ENCODE assay signal across 15 cellular contexts in the genomic region with DNA sequence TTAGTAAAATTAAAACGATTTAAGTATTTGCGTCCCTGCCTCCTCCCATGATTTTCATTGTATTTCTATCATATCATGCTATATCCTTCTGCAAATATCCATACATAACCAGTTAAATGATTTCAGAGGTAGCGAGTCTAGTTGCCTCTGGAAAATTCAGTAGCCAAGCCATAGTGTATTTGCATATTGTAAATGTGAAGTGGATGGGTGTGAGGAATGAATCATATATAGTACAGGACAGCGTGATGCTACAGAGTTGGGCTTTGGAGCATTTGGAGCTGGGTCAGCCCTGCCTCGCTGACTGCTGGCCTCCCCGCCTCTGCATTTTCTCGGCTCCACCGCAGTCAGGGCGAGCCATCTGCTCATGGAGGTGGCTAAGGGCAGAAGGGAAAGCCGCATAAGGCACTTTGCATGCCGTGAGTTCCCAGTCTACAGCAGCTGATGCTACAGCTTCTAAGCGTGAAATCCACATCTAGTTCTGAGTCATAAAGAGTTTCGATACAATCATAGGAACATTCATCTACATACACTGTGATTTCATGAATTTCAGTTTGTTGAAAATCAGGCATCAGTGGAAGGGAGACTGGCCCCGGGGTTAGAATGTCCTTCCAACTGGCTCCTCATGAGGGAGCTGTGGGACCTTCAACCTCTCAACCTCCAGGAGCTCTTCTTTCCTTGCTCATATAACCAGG. TPM values are rescaled to one million over a fixed set of nuclear protein-coding genes. Genes with fewer than 3 reads are reported as not detected.
DNase-seq lines count a peak whose midpoint lies in the region; ATAC-seq lines count a peak whose summit lies in the region.
"Not testable (repeated sequence)": the region's sequence is repeated elsewhere in the genome, so short reads cannot be mapped to it uniquely, and the experiment has no call there.
"Had no signal": no experiment of that assay in that cellular context is flagged by ENCODE, and none has a peak within 500 bp of the region (broad histone marks: within the 10 kb centered on the region; RNA-seq: fewer than 3 reads in every experiment).

No MANE protein-coding gene starts in this region.

- not testable (repeated sequence) for H3K4me1 Mint-ChIP-seq in stimulated activated naive B cell treated with anti-CD40 and anti-IgM and Interleukin-4, amounts not matched to agents 10 μg/mL and 1 μg/mL and 100 μg/mL, for 72 hours

- not testable (repeated sequence) for H3K27me3 Mint-ChIP-seq in stimulated activated naive B cell treated with anti-CD40 and anti-IgM and Interleukin-4, amounts not matched to agents 10 μg/mL and 1 μg/mL and 100 μg/mL, for 72 hours

- H3K27ac Mint-ChIP-seq in activated naive CD4-positive, alpha-beta T cell treated with anti-CD3 and anti-CD28 coated beads, Interleukin-2, amount 50 U/mL, for 72 hours; stimulated activated naive B cell treated with anti-CD40 and anti-IgM and Interleukin-4, amounts not matched to agents 10 μg/mL and 1 μg/mL and 100 μg/mL, for 72 hours: not testable (repeated sequence)

- H3K36me3 Mint-ChIP-seq in activated naive CD4-positive, alpha-beta T cell treated with anti-CD3 and anti-CD28 coated beads, Interleukin-2, amount 50 U/mL, for 72 hours; stimulated activated naive B cell treated with anti-CD40 and anti-IgM and Interleukin-4, amounts not matched to agents 10 μg/mL and 1 μg/mL and 100 μg/mL, for 72 hours: not testable (repeated sequence)

- H3K4me3 Mint-ChIP-seq in stimulated activated naive B cell treated with anti-CD40 and anti-IgM and Interleukin-4, amounts not matched to agents 10 μg/mL and 1 μg/mL and 100 μg/mL, for 72 hours, result not testable (repeated sequence)

- ATAC-seq in GM18519 (IDR thresholded peaks at IDR 0.05; ENCODE audit: low FRiP score, unreplicated experiment) (peak; percentile 81), GM19372 (IDR thresholded peaks at IDR 0.05; ENCODE audit: low read depth, unreplicated experiment) (peak; percentile 96), GM21526 (IDR thresholded peaks at IDR 0.05; ENCODE audit: low FRiP score, unreplicated experiment) (peak; percentile 81), HG02759 (IDR thresholded peaks at IDR 0.05; ENCODE audit: unreplicated experiment) (peak; percentile 64), HG03095 (IDR thresholded peaks at IDR 0.05; ENCODE audit: unreplicated experiment) (peak; percentile 98), HG03565 (IDR thresholded peaks at IDR 0.05; ENCODE audit: unreplicated experiment) (peak; percentile 94)
- ATAC-seq in activated naive CD4-positive, alpha-beta T cell treated with anti-CD3 and anti-CD28 coated beads, Interleukin-2, amount 50 U/mL, for 72 hours, result peak; percentile 88 to 95
- ATAC-seq in stimulated activated naive B cell treated with anti-CD40 and anti-IgM and Interleukin-4, amounts not matched to agents 10 μg/mL and 1 μg/mL and 100 μg/mL, for 72 hours (replicated peaks), result peak; percentile 53 to 86

- H3K9me3 Mint-ChIP-seq in activated naive CD4-positive, alpha-beta T cell treated with anti-CD3 and anti-CD28 coated beads, Interleukin-2, amount 50 U/mL, for 72 hours; stimulated activated naive B cell treated with anti-CD40 and anti-IgM and Interleukin-4, amounts not matched to agents 10 μg/mL and 1 μg/mL and 100 μg/mL, for 72 hours: not testable (repeated sequence)

- DNase-seq in activated naive CD4-positive, alpha-beta T cell treated with anti-CD3 and anti-CD28 coated beads, Interleukin-2, amount 50 U/mL, for 72 hours (ENCODE audit: low spot score in 2 of 2); stimulated activated naive B cell treated with anti-CD40 and anti-IgM and Interleukin-4, amounts not matched to agents 10 μg/mL and 1 μg/mL and 100 μg/mL, for 72 hours: not testable (repeated sequence)

RNA-seq across cellular contexts. Expression of a gene that starts 8.6 kb away (rescaled TPM):
- 10 to 100 TPM in 1 of 2 donors, 1 to 10 TPM in 1; 2.1 to 19.2 TPM for total RNA-seq in activated naive CD4-positive, alpha-beta T cell treated with anti-CD3 and anti-CD28 coated beads, Interleukin-2, amount 50 U/mL, for 72 hours
- total RNA-seq: G401 had no signal

RNA-seq across cellular contexts. Expression of a gene that starts 20.1 kb away (rescaled TPM):
- under 1 TPM in 1 of 2 donors, not detected in 1; 0.31 TPM for total RNA-seq in activated naive CD4-positive, alpha-beta T cell treated with anti-CD3 and anti-CD28 coated beads, Interleukin-2, amount 50 U/mL, for 72 hours
- total RNA-seq: G401, heart left ventricle, left ventricle myocardium inferior, OCI-LY7, Right ventricle myocardium inferior had no signal

RNA-seq across cellular contexts. Expression of a gene that starts 39.9 kb away (rescaled TPM):
- total RNA-seq in activated naive CD4-positive, alpha-beta T cell treated with anti-CD3 and anti-CD28 coated beads, Interleukin-2, amount 50 U/mL, for 72 hours, result not detected
- total RNA-seq: breast epithelium, left ventricle myocardium inferior, OCI-LY7, Right ventricle myocardium inferior, sigmoid colon had no signal
